In the genomic region with DNA sequence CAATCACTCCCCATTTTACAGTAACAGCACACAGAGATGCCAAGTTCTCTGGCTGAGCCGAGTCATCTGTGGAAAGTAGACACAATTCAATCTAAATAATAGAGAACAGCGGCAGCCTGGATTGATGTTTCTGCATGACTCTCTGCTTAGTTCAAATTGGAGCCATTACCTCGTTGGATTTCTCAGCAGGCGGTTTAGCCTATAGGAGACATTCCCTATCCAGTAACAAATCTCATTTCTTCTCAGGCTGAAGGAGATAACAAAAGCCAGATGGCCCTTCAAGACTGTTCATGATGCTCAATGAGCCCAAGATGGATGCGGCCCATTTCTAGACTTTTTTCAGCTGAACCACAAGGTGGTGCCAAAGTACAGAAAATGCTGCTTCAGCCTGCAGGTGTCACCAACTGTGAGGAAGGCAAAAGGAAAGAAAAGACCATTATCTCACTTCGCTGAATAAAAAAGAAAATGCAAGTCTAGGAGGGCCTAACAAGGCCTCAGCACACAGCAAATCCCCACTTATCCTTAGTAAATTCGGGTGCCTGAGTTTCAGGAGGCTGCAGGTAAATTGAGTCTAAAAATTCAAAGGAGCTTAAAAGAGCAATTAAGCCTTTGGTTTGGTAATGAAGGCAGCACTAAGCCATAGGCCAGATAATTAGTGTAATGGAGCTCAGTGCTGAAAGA, we compare ENCODE assay signal across 9 cellular contexts.
DNase-seq lines count a peak whose midpoint lies in the region; ATAC-seq, FAIRE-seq and TF ChIP-seq lines count a peak whose summit lies in the region.
"Had no signal": no experiment of that assay in that cellular context is flagged by ENCODE, and none has a peak within 500 bp of the region (broad histone marks: within the 10 kb centered on the region; RNA-seq: fewer than 3 reads in every experiment).

No MANE protein-coding gene starts in this region.

- no peak overlapping the region for H2BK12ac ChIP-seq in mesenchymal stem cell (ENCODE audit: low read length in 2 of 2)

- H3K9ac ChIP-seq in mesenchymal stem cell (ENCODE audit: low read length): peak overlapping the region; percentile 62

- no peaks in the 10 kb centered on the region for H3K36me3 ChIP-seq in CD8-positive, alpha-beta memory T cell (ENCODE audit: insufficient read depth, low read length)
- H3K36me3 ChIP-seq in mesenchymal stem cell (ENCODE audit: control insufficient read depth in 1 of 2, insufficient read depth in 2 of 2, low read depth in 1 of 2, low read length in 2 of 2) (no peaks in the 10 kb centered on the region), suprapubic skin (no peaks in the 10 kb centered on the region)

- peaks cover 6 to 9% of the 10 kb centered on the region in 2 donors for H3K27me3 Mint-ChIP-seq in CD8-positive, alpha-beta memory T cell

- no peak overlapping the region for H2BK5ac ChIP-seq in mesenchymal stem cell (ENCODE audit: low read depth, low read length, poor library complexity, severe bottlenecking)

- CTCF ChIA-PET in CD8-positive, alpha-beta memory T cell (lab: Charles Lee): interaction anchor here (0.9 to 5.1 kb wide), 6 partner anchors 9 to 1023 kb away, joined by 3 to 23 read pairs (median 5); partner anchors contain the start of gene CCDC6

- H3K4me3 Mint-ChIP-seq in CD8-positive, alpha-beta memory T cell: no peak overlapping the region
- H3K4me3 Mint-ChIP-seq: activated naive CD8-positive, alpha-beta T cell had no signal

- no peak overlapping the region for H3K18ac ChIP-seq in mesenchymal stem cell (ENCODE audit: low read depth in 1 of 2, low read length in 2 of 2)

- TF ChIP-seq EP300 in suprapubic skin (IDR thresholded peaks at IDR 0.05): no peak

- POLR2A ChIA-PET in CD8-positive, alpha-beta memory T cell (lab: Charles Lee): no interaction called here

- H3K9me3 ChIP-seq in CD8-positive, alpha-beta memory T cell (ENCODE audit: low read length): no peaks in the 10 kb centered on the region
- H3K9me3 ChIP-seq in mesenchymal stem cell (ENCODE audit: control insufficient read depth, low read length) (no peaks in the 10 kb centered on the region), suprapubic skin (no peaks in the 10 kb centered on the region)

- no peak overlapping the region for H3K4me2 ChIP-seq in mesenchymal stem cell (ENCODE audit: low read length, poor library complexity, severe bottlenecking)

- no peak overlapping the region for H3K14ac ChIP-seq in mesenchymal stem cell (ENCODE audit: low read length in 2 of 2)

- peak; percentile 84 for FAIRE-seq in endometrium (lab: Jason Lieb, UNC)

- no peak overlapping the region for H2BK120ac ChIP-seq in mesenchymal stem cell (ENCODE audit: low read depth, low read length)

- TF ChIP-seq CTCF in suprapubic skin (IDR thresholded peaks at IDR 0.05): peak; percentile 67 to 76

- TF ChIP-seq POLR2A in suprapubic skin (IDR thresholded peaks at IDR 0.05): no peak

- H3K4me3 ChIP-seq in CD8-positive, alpha-beta memory T cell (ENCODE audit: low read length): no peak overlapping the region
- H3K4me3 ChIP-seq in mesenchymal stem cell (ENCODE audit: insufficient read depth in 1 of 2, low read depth in 1 of 2, low read length in 2 of 2) (peak overlapping the region in 1 of 2 experiments; percentile 34), suprapubic skin (no peak overlapping the region)

- H3K36me3 Mint-ChIP-seq in CD8-positive, alpha-beta memory T cell: no peaks in the 10 kb centered on the region
- H3K36me3 Mint-ChIP-seq: activated naive CD8-positive, alpha-beta T cell had no signal

- H3K4me1 ChIP-seq in CD8-positive, alpha-beta memory T cell (ENCODE audit: insufficient read depth, low read length): no peaks in the 10 kb centered on the region
- H3K4me1 ChIP-seq in mesenchymal stem cell (ENCODE audit: control insufficient read depth, insufficient read depth, low read depth, low read length) (no peaks in the 10 kb centered on the region), suprapubic skin (peaks cover 2% of the 10 kb centered on the region)

- no peaks in the 10 kb centered on the region for H3K9me3 Mint-ChIP-seq in CD8-positive, alpha-beta memory T cell

- H3K79me1 ChIP-seq in mesenchymal stem cell (replicated peaks; ENCODE audit: low read length, poor library complexity, severe bottlenecking): no peaks in the 10 kb centered on the region

- H3K4me1 Mint-ChIP-seq in CD8-positive, alpha-beta memory T cell: peaks cover 0 to 4% (median 0%) of the 10 kb centered on the region in 3 donors

- H2BK15ac ChIP-seq in mesenchymal stem cell (ENCODE audit: low read depth, poor library complexity, severe bottlenecking): no peak overlapping the region

- H3K27me3 ChIP-seq in CD8-positive, alpha-beta memory T cell (ENCODE audit: insufficient read depth, low read length, poor library complexity, severe bottlenecking): no peaks in the 10 kb centered on the region
- H3K27me3 ChIP-seq in mesenchymal stem cell (ENCODE audit: control insufficient read depth in 1 of 2, insufficient read depth in 1 of 2, low read length in 2 of 2) (peaks cover 8 to 21% of the 10 kb centered on the region in 2 experiments), suprapubic skin (no peaks in the 10 kb centered on the region)

- H2AFZ ChIP-seq in mesenchymal stem cell (ENCODE audit: low read depth, low read length): no peak overlapping the region

- peak in 4 of 5 donors; percentile 12 to 52 (median 47) for DNase-seq in CD8-positive, alpha-beta memory T cell
- DNase-seq in NCI-H2171 (lab: John Stamatoyannopoulos, UW) (peak; percentile 24), mesenchymal stem cell (peak; percentile 80), suprapubic skin (ENCODE audit: low spot score in 2 of 2) (no peak)
- DNase-seq in activated CD4-positive, alpha-beta T cell treated with anti-CD3 and anti-CD28 coated beads for 48 hours: peak; percentile 43

- peak; percentile 92 for ATAC-seq in GM18907 (IDR thresholded peaks at IDR 0.05; ENCODE audit: unreplicated experiment)
- ATAC-seq in HG03097 (IDR thresholded peaks at IDR 0.05; ENCODE audit: low FRiP score, unreplicated experiment): peak; percentile 83

- WGBS in mesenchymal stem cell: 28% methylated on average over 6 of the region's 7 CpGs
- WGBS in suprapubic skin: 18% methylated on average over 7 of the region's 7 CpGs

- no peak overlapping the region for H3K27ac ChIP-seq in CD8-positive, alpha-beta memory T cell (ENCODE audit: low read depth, low read length)
- H3K27ac ChIP-seq in mesenchymal stem cell (ENCODE audit: low read length, poor library complexity, severe bottlenecking): no peak overlapping the region
- no peak overlapping the region for H3K27ac ChIP-seq in suprapubic skin

- H3K27ac Mint-ChIP-seq in CD8-positive, alpha-beta memory T cell: no peak overlapping the region
- H3K27ac Mint-ChIP-seq: activated naive CD8-positive, alpha-beta T cell had no signal

- no peak overlapping the region for H3K23ac ChIP-seq in mesenchymal stem cell (ENCODE audit: low read length in 2 of 2)

- H2AK5ac ChIP-seq in mesenchymal stem cell (ENCODE audit: low read length, severe bottlenecking): no peak overlapping the region

- H4K8ac ChIP-seq in mesenchymal stem cell (ENCODE audit: low read length): no peak overlapping the region

- H4K91ac ChIP-seq in mesenchymal stem cell (ENCODE audit: low read length): no peak overlapping the region

- no peak overlapping the region for H3K4ac ChIP-seq in mesenchymal stem cell (ENCODE audit: low read depth in 1 of 2, low read length in 2 of 2)

Comparison
In these comparisons a context has a peak if more than half of its experiments do, and no peak if none do; other contexts are left out.
1. DNase-seq: peak in CD8-positive, alpha-beta memory T cell (4 of 5), NCI-H2171 (single experiment), activated CD4-positive, alpha-beta T cell treated with anti-CD3 and anti-CD28 coated beads for 48 hours (single experiment) and mesenchymal stem cell (single experiment); none in suprapubic skin (0 of 2).